In genomic region chr3:124016483-124016882, GRCh38 we compare ENCODE assay signal across 9 cellular contexts. TPM values are rescaled to one million over a fixed set of nuclear protein-coding genes. Genes with fewer than 3 reads are reported as not detected.
DNase-seq lines count a peak whose midpoint lies in the region; ATAC-seq, FAIRE-seq and TF ChIP-seq lines count a peak whose summit lies in the region.
"Not testable (repeated sequence)": the region's sequence is repeated elsewhere in the genome, so short reads cannot be mapped to it uniquely, and the experiment has no call there.
"Had no signal": no experiment of that assay in that cellular context is flagged by ENCODE, and none has a peak within 500 bp of the region (broad histone marks: within the 10 kb centered on the region; RNA-seq: fewer than 3 reads in every experiment).

No MANE protein-coding gene starts in this region.

- peaks cover 67% of the 10 kb centered on the region for H3K27me3 ChIP-seq in PC-9 (ENCODE audit: insufficient read depth, low read depth)
- not testable (repeated sequence) for H3K27me3 ChIP-seq in GM12878 (replicated peaks in 1 of 2; ENCODE audit: control insufficient read depth in 2 of 2, insufficient read depth in 2 of 2, low read length in 1 of 2); psoas muscle (ENCODE audit: insufficient read depth in 3 of 3, low read length in 2 of 3)

- H3K4me1 ChIP-seq in PC-9 (replicated peaks; ENCODE audit: insufficient read depth); GM12878 (ENCODE audit: control insufficient read depth, insufficient read depth, low read length); psoas muscle: not testable (repeated sequence)

- H3K9ac ChIP-seq in GM12878 (ENCODE audit: control insufficient read depth, insufficient read depth, low read length) = not testable (repeated sequence)

- not testable (repeated sequence) for H3K9me3 ChIP-seq in PC-9 (ENCODE audit: insufficient read depth, low read depth); GM12878 (replicated peaks; ENCODE audit: control insufficient read depth, insufficient read depth, low read length); psoas muscle

- H2AFZ ChIP-seq in PC-9; GM12878 (ENCODE audit: control insufficient read depth, low read depth, low read length): not testable (repeated sequence)

- intact Hi-C loops in PC-9 (cut with micrococcal nuclease; ENCODE audit: unreplicated experiment) (loop anchor here (1.0 to 5.0 kb wide), 4 partner anchors 62 to 541 kb away; no protein-coding TSS in a partner anchor), GM12878 (cut with micrococcal nuclease; ENCODE audit: unreplicated experiment) (loop anchor here (1.0 to 10.0 kb wide), 4 partner anchors 61 to 452 kb away; no protein-coding TSS in a partner anchor), psoas muscle (cut with DNase I) (loop anchor here (1.0 to 10.0 kb wide), 5 partner anchors 61 to 538 kb away; no protein-coding TSS in a partner anchor)

- TF ChIP-seq CTCF in AG04449 (IDR thresholded peaks at IDR 0.05; ENCODE audit: insufficient read depth, low read length, missing control alignments) (peak; percentile 33), GM12865 (IDR thresholded peaks at IDR 0.05; ENCODE audit: insufficient read depth, low read depth, low read length, missing control alignments) (peak; percentile 25), PC-9 (conservative IDR thresholded peaks at IDR 0.05) (peak; percentile 44), GM12878 (IDR thresholded peaks at IDR 0.05 in 2 of 3, conservative IDR thresholded peaks at IDR 0.05 in 1 of 3; ENCODE audit: control insufficient read depth in 2 of 3, extremely low read depth in 1 of 3, insufficient read depth in 1 of 3, low read depth in 3 of 3, low read length in 3 of 3) (peak in 2 of 3 experiments; percentile 27 to 32; a peak in 2 of 6 replicates), fibroblast of villous mesenchyme (IDR thresholded peaks at IDR 0.05; ENCODE audit: insufficient read depth, low read depth, low read length) (peak; percentile 50), psoas muscle (IDR thresholded peaks at IDR 0.05) (peak; percentile 59)

- not testable (repeated sequence) for H4K20me1 ChIP-seq in PC-9 (ENCODE audit: insufficient read depth); GM12878 (ENCODE audit: control insufficient read depth, insufficient read depth)

- H3F3A ChIP-seq in PC-9 (ENCODE audit: insufficient read depth, low read depth) = not testable (repeated sequence)

- WGBS in GM12878 (ENCODE audit: insufficient coverage, insufficient replicate concordance, low lambda C conversion rate, missing lambda C conversion rate) = 0% methylated on average over 3 of the region's 4 CpGs
- WGBS in psoas muscle, 3 donors = 4 to 11% (median 7%) methylated on average over 3 to 4 of the region's 4 CpGs

- CTCF ChIA-PET in AG04449 (lab: Yijun Ruan, JAX) = interaction anchor here (0.7 to 7.7 kb wide), 19 partner anchors 11 to 547 kb away, joined by 3 to 98 read pairs (median 4); partner anchors contain the start of gene KALRN
- CTCF ChIA-PET in PC-9 (lab: Charles Lee) = interaction anchor here (0.6 kb wide), 2 partner anchors 354 to 533 kb away, joined by 3 read pairs; no protein-coding TSS in a partner anchor
- CTCF ChIA-PET in GM12878 (lab: Yijun Ruan, JAX) = interaction anchor here (0.7 to 3.8 kb wide), 12 partner anchors 9 to 452 kb away, joined by 3 to 22 read pairs (median 4); no protein-coding TSS in a partner anchor

- ATAC-seq in GM12878 (peak; percentile 70), psoas muscle (peak; percentile 76 to 98 (median 96))

- H3K4me3 ChIP-seq in AG04449 (ENCODE audit: low read depth, low read length); GM12865 (ENCODE audit: low read depth, low read length); PC-9; GM12878; fibroblast of villous mesenchyme (ENCODE audit: low read depth, low read length); psoas muscle: not testable (repeated sequence)

- TF ChIP-seq POLR2A in GM12878 (IDR thresholded peaks at IDR 0.05; ENCODE audit: low read depth, low read length) = not testable (repeated sequence)

- RAD21 ChIA-PET in GM12878 (lab: Charles Lee; ENCODE audit: unreplicated experiment) = interaction anchor here (1.7 to 2.7 kb wide), 2 partner anchors 266 to 452 kb away, joined by 3 to 13 read pairs; no protein-coding TSS in a partner anchor

- not testable (repeated sequence) for BruUV-seq in PC-9 (replicated peaks; lab: Mats Ljungman, UMichigan); GM12878 (replicated peaks; lab: Mats Ljungman, UMichigan)

- TF ChIP-seq EP300 in GM12878 (IDR thresholded peaks at IDR 0.05; ENCODE audit: borderline replicate concordance in 1 of 2, control insufficient read depth in 1 of 2, low read depth in 2 of 2, low read length in 2 of 2) = not testable (repeated sequence)

- not testable (repeated sequence) for DNase-seq in AG04449 (ENCODE audit: low read depth, low spot score); GM12865 (ENCODE audit: low read depth); GM12878 (ENCODE audit: low read depth, low spot score)
- peak; percentile 49 for DNase-seq in NCI-H1105 (lab: John Stamatoyannopoulos, UW)
- peak in 1 of 2 experiments; percentile 31 for DNase-seq in PC-9
- peak; percentile 24 for DNase-seq in fibroblast of villous mesenchyme (ENCODE audit: low read depth)
- DNase-seq in left kidney (ENCODE audit: low read depth, low spot score) = peak; percentile 78
- DNase-seq in psoas muscle = peak in 1 of 2 donors; percentile 60

- POLR2A ChIA-PET in AG04449 (lab: Yijun Ruan, JAX); PC-9 (lab: Charles Lee; ENCODE audit: unreplicated experiment); GM12878 (lab: Charles Lee): not testable (repeated sequence)

- SMC1A ChIA-PET in GM12878 (lab: Charles Lee; ENCODE audit: uncharacterized antibody, unreplicated experiment) = interaction anchor here (1.1 to 3.0 kb wide), 7 partner anchors 11 to 451 kb away, joined by 3 to 12 read pairs (median 6); no protein-coding TSS in a partner anchor

- H3K27ac ChIP-seq in PC-9; GM12878 (ENCODE audit: control insufficient read depth, insufficient read depth); psoas muscle: not testable (repeated sequence)

- not testable (repeated sequence) for H3K79me2 ChIP-seq in PC-9 (ENCODE audit: low read depth); GM12878 (ENCODE audit: control insufficient read depth, insufficient read depth, low read length)

- H3K9me2 ChIP-seq in PC-9 (ENCODE audit: insufficient read depth) = not testable (repeated sequence)

- peak; percentile 49 for TF ChIP-seq RAD21 in GM12878 (IDR thresholded peaks at IDR 0.05; ENCODE audit: insufficient read depth, low read depth, low read length)

- not testable (repeated sequence) for H3K4me2 ChIP-seq in PC-9; GM12878 (ENCODE audit: control insufficient read depth, insufficient read depth)

- not testable (repeated sequence) for FAIRE-seq in GM12878 (lab: Jason Lieb, UNC)

- in situ Hi-C loops in GM12878 (cut with MboI) = loop anchor here (10.0 kb wide), 1 partner anchor 448 kb away; no protein-coding TSS in a partner anchor

- H3K36me3 ChIP-seq in PC-9 (ENCODE audit: low read depth); GM12878 (ENCODE audit: control insufficient read depth in 2 of 2, insufficient read depth in 2 of 2, low read length in 1 of 2); psoas muscle (ENCODE audit: insufficient read depth in 1 of 2, low read depth in 1 of 2): not testable (repeated sequence)

RNA-seq across cellular contexts. Expression of gene KALRN, which starts 16.7 kb away (rescaled TPM):
- total RNA-seq in PC-9 (2021) = 1.1 and 1.8 TPM in 2 replicates
- total RNA-seq in GM12878 (2013; cell fraction: nucleolus; rRNA removed) = 12.0 and 13.9 TPM in 2 replicates
- total RNA-seq in GM12878 (2014; rRNA removed) = 0.22 and 0.23 TPM in 2 replicates
- 0.27 and 0.32 TPM in 2 replicates for total RNA-seq in GM12878 (2014; rRNA removed; fragmentation: Illumina TruSeq; extraction: Trizol)
- total RNA-seq in GM12878 (2021) = 0.26 and 0.27 TPM in 2 replicates
- polyA plus RNA-seq in GM12878 (2011; ENCODE audit: low read depth) = 0.94 TPM
- 1.3 and 3.4 TPM in 2 replicates for polyA plus RNA-seq in GM12878 (2011; rRNA removed)
- polyA plus RNA-seq in GM12878 (2011; cell fraction: cytosol; rRNA removed) = 1.9 and 2.5 TPM in 2 replicates
- 2.5 and 3.8 TPM in 2 replicates for polyA plus RNA-seq in GM12878 (2011; cell fraction: nucleus; rRNA removed)
- 0.85 and 1.7 TPM in 2 replicates for polyA plus RNA-seq in GM12878 (2012)
- polyA plus RNA-seq in GM12878 (2014; fragmentation: Illumina TruSeq; extraction: Trizol) = 0.15 and 0.87 TPM in 2 replicates
- under 1 TPM; 0.02 to 0.03 TPM for polyA plus RNA-seq in GM12878 (2014; fragmentation: Nextera tagmentation; extraction: Ambion mirVana)
- 0.13 and 0.17 TPM in 2 replicates for polyA plus RNA-seq in GM12878 (2014; rRNA removed)
- polyA plus RNA-seq in GM12878 (2016; fragmentation: Nextera tagmentation; extraction: Ambion mirVana) = under 1 TPM in 1 of 2 experiments, not detected in 1; 0.25 TPM
- 3.8 and 5.2 TPM in 2 replicates for polyA minus RNA-seq in GM12878 (2011; rRNA and poly(A)+ RNA removed)
- 1.2 and 2.1 TPM in 2 replicates for polyA minus RNA-seq in GM12878 (2011; cell fraction: cytosol; rRNA and poly(A)+ RNA removed)
- 2.5 and 3.7 TPM in 2 replicates for polyA minus RNA-seq in GM12878 (2011; cell fraction: nucleus; rRNA and poly(A)+ RNA removed)
- 5.5 and 7.3 TPM in 2 replicates for total RNA-seq in fibroblast of villous mesenchyme
- total RNA-seq in psoas muscle = 10 to 100 TPM; 22.9 to 52.1 (median 33.8) TPM
- polyA plus RNA-seq in psoas muscle = 1 to 10 TPM; 5.4 to 10.0 (median 7.6) TPM

RNA-seq across cellular contexts. Expression of gene ROPN1, which starts 24.6 kb away (rescaled TPM):
- total RNA-seq in PC-9 (2021) (not detected in 2 replicates), GM12878 (2014; rRNA removed) (not detected in 2 replicates), GM12878 (2014; rRNA removed; fragmentation: Illumina TruSeq; extraction: Trizol) (not detected in 2 replicates), GM12878 (2021) (not detected in 2 replicates), fibroblast of villous mesenchyme (under 0.01 TPM in 1 of 2 replicates, not detected in the other), psoas muscle (not detected)
- not detected in 2 replicates for total RNA-seq in GM12878 (2013; cell fraction: nucleolus; rRNA removed)
- not detected for polyA plus RNA-seq in GM12878 (2011; ENCODE audit: low read depth)
- polyA plus RNA-seq in GM12878 (2011; rRNA removed) (not detected in 2 replicates), GM12878 (2014; fragmentation: Illumina TruSeq; extraction: Trizol) (not detected in 2 replicates), GM12878 (2014; fragmentation: Nextera tagmentation; extraction: Ambion mirVana) (not detected), GM12878 (2014; rRNA removed) (not detected in 2 replicates), GM12878 (2016; fragmentation: Nextera tagmentation; extraction: Ambion mirVana) (not detected), psoas muscle (not detected)
- not detected in 2 replicates for polyA plus RNA-seq in GM12878 (2011; cell fraction: cytosol; rRNA removed)
- not detected in 2 replicates for polyA plus RNA-seq in GM12878 (2011; cell fraction: nucleus; rRNA removed)
- not detected in 2 replicates for polyA plus RNA-seq in GM12878 (2012)
- polyA minus RNA-seq in GM12878 (2011; rRNA and poly(A)+ RNA removed) = not detected in 2 replicates
- not detected in 2 replicates for polyA minus RNA-seq in GM12878 (2011; cell fraction: cytosol; rRNA and poly(A)+ RNA removed)
- polyA minus RNA-seq in GM12878 (2011; cell fraction: nucleus; rRNA and poly(A)+ RNA removed) = not detected in 2 replicates
- total RNA-seq: T-helper 2 cell treated with Interferon-gamma antibody and Interleukin-4, amounts not matched to agents 100 ng/mL and 5 ng/mL, for 36 hours had no signal

RNA-seq across cellular contexts. Expression of gene CCDC14, which starts 55.5 kb away (rescaled TPM):
- total RNA-seq in PC-9 (2021) (36.5 and 50.6 TPM in 2 replicates), GM12878 (2014; rRNA removed) (44.7 and 48.9 TPM in 2 replicates), GM12878 (2014; rRNA removed; fragmentation: Illumina TruSeq; extraction: Trizol) (51.9 and 55.8 TPM in 2 replicates), GM12878 (2021) (37.1 and 39.9 TPM in 2 replicates), fibroblast of villous mesenchyme (69.6 and 130 TPM in 2 replicates), psoas muscle (1 to 10 TPM; 3.5 to 7.3 (median 5.9) TPM)
- total RNA-seq in GM12878 (2013; cell fraction: nucleolus; rRNA removed) = 367 TPM in 2 replicates
- polyA plus RNA-seq in GM12878 (2011; ENCODE audit: low read depth) = 32.4 TPM
- polyA plus RNA-seq in GM12878 (2011; rRNA removed) (77.9 and 104 TPM in 2 replicates), GM12878 (2014; fragmentation: Illumina TruSeq; extraction: Trizol) (64.6 and 84.1 TPM in 2 replicates), GM12878 (2014; fragmentation: Nextera tagmentation; extraction: Ambion mirVana) (10 to 100 TPM; 16.6 to 19.5 TPM), GM12878 (2014; rRNA removed) (46.6 and 53.4 TPM in 2 replicates), GM12878 (2016; fragmentation: Nextera tagmentation; extraction: Ambion mirVana) (10 to 100 TPM; 15.9 to 22.7 TPM), psoas muscle (1 to 10 TPM; 3.5 to 7.3 (median 5.6) TPM)
- 78.8 and 83.2 TPM in 2 replicates for polyA plus RNA-seq in GM12878 (2011; cell fraction: cytosol; rRNA removed)
- 560 and 775 TPM in 2 replicates for polyA plus RNA-seq in GM12878 (2011; cell fraction: nucleus; rRNA removed)
- 33.5 and 34.5 TPM in 2 replicates for polyA plus RNA-seq in GM12878 (2012)
- polyA minus RNA-seq in GM12878 (2011; rRNA and poly(A)+ RNA removed) = 80.4 and 86.3 TPM in 2 replicates
- 16.2 and 19.9 TPM in 2 replicates for polyA minus RNA-seq in GM12878 (2011; cell fraction: cytosol; rRNA and poly(A)+ RNA removed)
- polyA minus RNA-seq in GM12878 (2011; cell fraction: nucleus; rRNA and poly(A)+ RNA removed) = 136 and 144 TPM in 2 replicates
